8 cellular contexts compared by ENCODE assay signal in genomic region chr5:134874831-134875655, GRCh38. TPM values are rescaled to one million over a fixed set of nuclear protein-coding genes. Genes with fewer than 3 reads are reported as not detected.
A peak's percentile ranks its signal among the peaks of the same experiment; 100 is the strongest.
DNase-seq lines count a peak whose midpoint lies in the region; ATAC-seq and TF ChIP-seq lines count a peak whose summit lies in the region.

No MANE protein-coding gene starts in this region.

- ATAC-seq in GM18868 (IDR thresholded peaks at IDR 0.05; ENCODE audit: unreplicated experiment) (peak; percentile 36), HG03565 (IDR thresholded peaks at IDR 0.05; ENCODE audit: unreplicated experiment) (peak; percentile 7), heart left ventricle (peak; percentile 60 to 77 (median 72))

- intact Hi-C loops in heart left ventricle (cut with DNase I): loop anchor here in 4 of 10 donors (1.0 to 2.0 kb wide), 5 partner anchors 29 to 30 kb away; partner anchors contain the start of genes PCBD2 (in 2 of the 4) and C5orf24 (in 1 of the 4)
- intact Hi-C loops in ovary (cut with DNase I): no loop called here

- TF ChIP-seq POLR2A in Raji (IDR thresholded peaks at IDR 0.05; ENCODE audit: insufficient read depth, low read depth, low read length) (peak; percentile 36; the same call in 1 of the 2 replicates), heart left ventricle (IDR thresholded peaks at IDR 0.05) (no peak), ovary (IDR thresholded peaks at IDR 0.05) (no peak)

- DNase-seq in AG08395 (ENCODE audit: low spot score) (peak; percentile 87), amniotic stem cell (lab: John Stamatoyannopoulos, UW) (peak; percentile 63), heart left ventricle (peak; percentile 55 to 82 (median 77)), ovary (peak; percentile 51 to 63 (median 58)), NCI-H774 (lab: John Stamatoyannopoulos, UW) (no peak)

- H3K36me3 ChIP-seq in heart left ventricle (peaks cover 0 to 3% (median 0%) of the 10 kb centered on the region in 9 donors), ovary (no peaks in the 10 kb centered on the region)

- WGBS in heart left ventricle, 4 donors: 7 to 9% (median 8%) methylated on average over 20 of the region's 20 CpGs
- WGBS in ovary, 3 donors: 1 to 3% (median 2%) methylated on average over 20 of the region's 20 CpGs

- no peak for TF ChIP-seq EP300 in ovary (IDR thresholded peaks at IDR 0.05)

- TF ChIP-seq CTCF in heart left ventricle (IDR thresholded peaks at IDR 0.05) (no peak), ovary (IDR thresholded peaks at IDR 0.05) (no peak)

- no peaks in the 10 kb centered on the region for H3K27me3 ChIP-seq in heart left ventricle
- H3K27me3 ChIP-seq in ovary: no peaks in the 10 kb centered on the region

- peak overlapping the region; percentile 66 to 99 (median 96) for H3K27ac ChIP-seq in heart left ventricle
- H3K27ac ChIP-seq in ovary: peak overlapping the region; percentile 83 to 87

- H3K4me1 ChIP-seq in heart left ventricle (peaks cover 0 to 45% (median 19%) of the 10 kb centered on the region in 12 donors), ovary (ENCODE audit: insufficient read depth) (peaks cover 6% of the 10 kb centered on the region)

- H3K9me3 ChIP-seq in heart left ventricle (no peaks in the 10 kb centered on the region), ovary (no peaks in the 10 kb centered on the region)

- H3K4me3 ChIP-seq in heart left ventricle (peak overlapping the region; percentile 74 to 97 (median 91)), ovary (peak overlapping the region; percentile 75)

RNA-seq across cellular contexts. Expression of gene TXNDC15, which starts 0.9 kb away (rescaled TPM):
- 10 to 100 TPM; 38.4 to 59.7 (median 55.6) TPM for total RNA-seq in heart left ventricle
- polyA plus RNA-seq in heart left ventricle: 100 to 1,000 TPM in 1 of 2 donors, 10 to 100 TPM in 1; 46.3 to 129 TPM
- total RNA-seq in ovary: 10 to 100 TPM; 55.3 to 75.0 (median 70.9) TPM
- polyA plus RNA-seq in ovary: 100 to 1,000 TPM in 1 of 2 donors, 10 to 100 TPM in 1; 77.9 to 150 TPM

RNA-seq across cellular contexts. Expression of gene C5orf24, which starts 29.3 kb away (rescaled TPM):
- total RNA-seq in heart left ventricle (10 to 100 TPM; 23.4 to 32.9 (median 27.0) TPM), ovary (10 to 100 TPM; 34.5 to 46.8 (median 36.8) TPM)
- polyA plus RNA-seq in heart left ventricle (10 to 100 TPM; 10.9 to 33.4 TPM), ovary (10 to 100 TPM; 20.0 to 34.1 TPM)

RNA-seq across cellular contexts. Expression of gene PCBD2, which starts 29.9 kb away (rescaled TPM):
- total RNA-seq in heart left ventricle: 10 to 100 TPM; 14.0 to 31.6 (median 21.2) TPM
- polyA plus RNA-seq in heart left ventricle: 10 to 100 TPM in 1 of 2 donors, 1 to 10 TPM in 1; 9.1 to 10.4 TPM
- 10 to 100 TPM in 3 of 7 donors, 1 to 10 TPM in 4; 5.7 to 13.1 (median 9.5) TPM for total RNA-seq in ovary
- 1 to 10 TPM; 4.5 to 8.2 TPM for polyA plus RNA-seq in ovary

Comparison
In these comparisons a context has a peak if more than half of its experiments do, and no peak if none do; other contexts are left out.
1. ATAC-seq: peak in every context shown above with its lines; median percentile 72 in heart left ventricle; 36 in GM18868; 7 in HG03565.